23 cellular contexts compared by ENCODE assay signal in the genomic region with DNA sequence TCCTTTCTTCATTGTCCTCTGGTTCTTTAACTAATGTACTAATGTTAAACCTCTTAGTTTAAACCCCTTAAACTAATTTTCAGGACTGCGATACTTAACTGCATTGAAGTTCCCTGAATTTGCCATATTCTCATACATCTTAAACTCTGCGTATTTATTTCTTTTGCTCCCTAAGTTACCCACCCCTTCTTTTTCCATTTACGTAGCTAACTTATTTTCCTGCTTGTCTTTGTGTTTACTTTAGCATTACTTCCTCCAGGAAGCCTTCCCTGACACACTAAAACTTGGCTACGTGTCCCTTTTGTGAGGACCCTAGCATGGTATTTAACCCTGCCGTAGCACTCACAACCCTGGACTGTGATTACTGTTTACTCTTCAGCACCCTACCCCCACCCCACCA.
DNase-seq lines count a peak whose midpoint lies in the region; ATAC-seq and TF ChIP-seq lines count a peak whose summit lies in the region.
"Had no signal": no experiment of that assay in that cellular context is flagged by ENCODE, and none has a peak within 500 bp of the region (broad histone marks: within the 10 kb centered on the region; RNA-seq: fewer than 3 reads in every experiment).

No MANE protein-coding gene starts in this region.

- H3K4me3 Mint-ChIP-seq in T-helper 17 cell, result no peak overlapping the region
- H3K4me3 Mint-ChIP-seq in dendritic cell treated with granulocyte-macrophage colony-stimulating factor and Interleukin-4, amounts not matched to agents 40 ng/mL and 50 ng/mL, for 4 days, result no peak overlapping the region
- no peak overlapping the region for H3K4me3 Mint-ChIP-seq in memory B cell
- H3K4me3 Mint-ChIP-seq in osteocyte (ENCODE audit: unreplicated experiment), result no peak overlapping the region
- H3K4me3 Mint-ChIP-seq: CD4-positive, alpha-beta T cell; H9; HFFc6; IgD-negative memory B cell had no signal

- no peak overlapping the region for H3K4me3 ChIP-seq in hepatocyte
- H3K4me3 ChIP-seq: GM23248 had no signal

- H2AFZ ChIP-seq in hepatocyte, result no peak overlapping the region
- H2AFZ ChIP-seq: GM23248 had no signal

- H4K20me1 ChIP-seq in hepatocyte (ENCODE audit: insufficient read depth, poor library complexity, severe bottlenecking), result no peaks in the 10 kb centered on the region

- DNase-seq in T-helper 17 cell (no peak), memory B cell (ENCODE audit: low spot score in 2 of 2) (no peak), osteocyte (ENCODE audit: extremely low spot score, unreplicated experiment) (no peak), NCI-H146 (lab: John Stamatoyannopoulos, UW) (no peak), islet precursor cell (no peak), NCI-H1105 (lab: John Stamatoyannopoulos, UW) (no peak), hepatocyte (ENCODE audit: low spot score) (no peak)
- DNase-seq: CD4-positive, alpha-beta T cell; DMS153; GM23248; H9; HFFc6; Karpas-422; MV-4-11; NCI-H187; NCI-H2107; NCI-H2227 treated with DMSO at 0.1 percent for 48 hours; NCI-H510A treated with DMSO at 0.1 percent for 48 hours; NCI-H748 treated with DMSO at 0.1 percent for 48 hours; SIG-M5 had no signal

- no peaks in the 10 kb centered on the region for H3K36me3 ChIP-seq in hepatocyte (replicated peaks; ENCODE audit: insufficient read depth, low read depth)

- H3K36me3 Mint-ChIP-seq in T-helper 17 cell (ENCODE audit: low read depth) (peaks cover 10% of the 10 kb centered on the region), memory B cell (peaks cover 18% of the 10 kb centered on the region), osteocyte (ENCODE audit: unreplicated experiment) (peaks cover 36% of the 10 kb centered on the region)
- H3K36me3 Mint-ChIP-seq in dendritic cell treated with granulocyte-macrophage colony-stimulating factor and Interleukin-4, amounts not matched to agents 40 ng/mL and 50 ng/mL, for 4 days (ENCODE audit: low read depth), result peaks cover 77% of the 10 kb centered on the region

- H3K9me2 ChIP-seq in hepatocyte (replicated peaks; ENCODE audit: insufficient read depth), result no peaks in the 10 kb centered on the region

- no peak overlapping the region for H3K4me2 ChIP-seq in hepatocyte

- no peaks in the 10 kb centered on the region for H3K4me1 ChIP-seq in hepatocyte (ENCODE audit: insufficient read depth)

- 85% methylated on average over 5 of the region's 5 CpGs for WGBS in hepatocyte (ENCODE audit: low lambda C conversion rate, missing lambda C conversion rate)

- no peaks in the 10 kb centered on the region for H3K27me3 ChIP-seq in hepatocyte

- no peak overlapping the region for H3K27ac ChIP-seq in hepatocyte
- H3K27ac ChIP-seq: GM23248, RWPE1 had no signal

- TF ChIP-seq CTCF in osteocyte (IDR thresholded peaks at IDR 0.05) (no peak), hepatocyte (IDR thresholded peaks at IDR 0.05; ENCODE audit: poor library complexity) (no peak)

- peak overlapping the region; percentile 84 for H3K27ac Mint-ChIP-seq in T-helper 17 cell
- H3K27ac Mint-ChIP-seq in dendritic cell treated with granulocyte-macrophage colony-stimulating factor and Interleukin-4, amounts not matched to agents 40 ng/mL and 50 ng/mL, for 4 days, result peak overlapping the region; percentile 8
- peak overlapping the region; percentile 15 for H3K27ac Mint-ChIP-seq in memory B cell
- H3K27ac Mint-ChIP-seq in osteocyte (ENCODE audit: unreplicated experiment), result peak overlapping the region; percentile 5
- H3K27ac Mint-ChIP-seq: CD4-positive, alpha-beta T cell; HFFc6 had no signal

- H3K9me3 Mint-ChIP-seq in dendritic cell treated with granulocyte-macrophage colony-stimulating factor and Interleukin-4, amounts not matched to agents 40 ng/mL and 50 ng/mL, for 4 days, result no peaks in the 10 kb centered on the region
- no peaks in the 10 kb centered on the region for H3K9me3 Mint-ChIP-seq in memory B cell
- no peaks in the 10 kb centered on the region for H3K9me3 Mint-ChIP-seq in osteocyte (ENCODE audit: unreplicated experiment)
- H3K9me3 Mint-ChIP-seq: CD4-positive, alpha-beta T cell; H9; HFFc6; IgD-negative memory B cell had no signal

- H3K9me3 ChIP-seq in T-helper 17 cell (ENCODE audit: control insufficient read depth, low read length, poor library complexity, severe bottlenecking) (no peaks in the 10 kb centered on the region), hepatocyte (ENCODE audit: low read depth) (no peaks in the 10 kb centered on the region)

- H3K79me2 ChIP-seq in hepatocyte, result no peaks in the 10 kb centered on the region

- ATAC-seq in T-helper 17 cell (no peak), memory B cell (ENCODE audit: low read depth) (no peak)

- intact Hi-C loops in dendritic cell treated with granulocyte-macrophage colony-stimulating factor and Interleukin-4, amounts not matched to agents 40 ng/mL and 50 ng/mL, for 4 days (cut with micrococcal nuclease), result no loop called here

- H3K4me1 Mint-ChIP-seq in T-helper 17 cell (peaks cover 9% of the 10 kb centered on the region), memory B cell (no peaks in the 10 kb centered on the region), osteocyte (ENCODE audit: unreplicated experiment) (no peaks in the 10 kb centered on the region)
- no peaks in the 10 kb centered on the region for H3K4me1 Mint-ChIP-seq in dendritic cell treated with granulocyte-macrophage colony-stimulating factor and Interleukin-4, amounts not matched to agents 40 ng/mL and 50 ng/mL, for 4 days (ENCODE audit: low read depth)
- H3K4me1 Mint-ChIP-seq: H9 had no signal

- H3K27me3 Mint-ChIP-seq in T-helper 17 cell (no peaks in the 10 kb centered on the region), memory B cell (no peaks in the 10 kb centered on the region), osteocyte (ENCODE audit: unreplicated experiment) (no peaks in the 10 kb centered on the region)
- no peaks in the 10 kb centered on the region for H3K27me3 Mint-ChIP-seq in dendritic cell treated with granulocyte-macrophage colony-stimulating factor and Interleukin-4, amounts not matched to agents 40 ng/mL and 50 ng/mL, for 4 days
- H3K27me3 Mint-ChIP-seq: CD4-positive, alpha-beta T cell; IgD-negative memory B cell had no signal

Comparison
In these comparisons a context has a peak if more than half of its experiments do, and no peak if none do; other contexts are left out.
1. H3K27ac Mint-ChIP-seq: peak in every context shown above with its lines; median percentile 84 in T-helper 17 cell; 15 in memory B cell; 8 in dendritic cell treated with granulocyte-macrophage colony-stimulating factor and Interleukin-4, amounts not matched to agents 40 ng/mL and 50 ng/mL, for 4 days; 5 in osteocyte.